Comparison of ENCODE assay signal across 1 cellular context in genomic region chr2:99401841-99402240, GRCh38.
TF ChIP-seq lines count a peak whose summit lies in the region.

No MANE protein-coding gene starts in this region.

TF ChIP-seq in HepG2, 621 proteins besides CTCF, POLR2A, EP300 and RAD21:
- TF ChIP-seq ZNF891 (CRISPR knock-in tag; IDR thresholded peaks at IDR 0.05) (no peak), POLR2G (IDR thresholded peaks at IDR 0.05; ENCODE audit: low read depth, low read length) (0 out of 2 replicates have a peak, but pooled peaks have one; percentile 19), BATF2 (CRISPR knock-in tag; IDR thresholded peaks at IDR 0.05) (no peak), RBM22 (optimal IDR thresholded peaks at IDR 0.05; ENCODE audit: low read length) (peak; percentile 77), ZHX1 (CRISPR knock-in tag; IDR thresholded peaks at IDR 0.05; ENCODE audit: low read depth) (no peak), HDAC2 (CRISPR knock-in tag; IDR thresholded peaks at IDR 0.05) (no peak)
